Comparison of ENCODE assay signal across 10 cellular contexts in genomic region chr10:133451346-133451745, GRCh38. TPM values are rescaled to one million over a fixed set of nuclear protein-coding genes. Genes with fewer than 3 reads are reported as not detected.
"Had no signal": no experiment of that assay in that cellular context is flagged by ENCODE, and none has a peak within 500 bp of the region (broad histone marks: within the 10 kb centered on the region; RNA-seq: fewer than 3 reads in every experiment).

No MANE protein-coding gene starts in this region.

- H3K9me3 ChIP-seq: HAP-1 had no signal

- H3K27ac ChIP-seq: GM23248 had no signal

- H3K27ac Mint-ChIP-seq: GM23338, H9, HFFc6 had no signal

- DNase-seq: GM23248, GOT3, H7, H9, HCEC 1CT, HFFc6 had no signal

- H3K4me1 Mint-ChIP-seq: GM23338, H9 had no signal

- ATAC-seq: GM23338, HCT116 had no signal

- H3K9ac ChIP-seq: GM23248 had no signal

- H3K36me3 ChIP-seq: HAP-1 had no signal

- H2AFZ ChIP-seq: GM23248, GM23338 had no signal

- H3K4me2 ChIP-seq: GM23338 had no signal

- H3K4me3 ChIP-seq: GM23248, GM23338, HAP-1 had no signal

- H3K4me3 Mint-ChIP-seq: GM23338, H9, HFFc6 had no signal

- H3K4me1 ChIP-seq: HAP-1 had no signal

RNA-seq across cellular contexts. Expression of gene SCART1, which starts 2.4 kb away (rescaled TPM):
- polyA plus RNA-seq: GM23338 had no signal

RNA-seq across cellular contexts. Expression of gene SPRN, which starts 26.9 kb away (rescaled TPM):
- total RNA-seq: H4, H7 had no signal
